Comparison of ENCODE assay signal across 8 cellular contexts in the genomic region with DNA sequence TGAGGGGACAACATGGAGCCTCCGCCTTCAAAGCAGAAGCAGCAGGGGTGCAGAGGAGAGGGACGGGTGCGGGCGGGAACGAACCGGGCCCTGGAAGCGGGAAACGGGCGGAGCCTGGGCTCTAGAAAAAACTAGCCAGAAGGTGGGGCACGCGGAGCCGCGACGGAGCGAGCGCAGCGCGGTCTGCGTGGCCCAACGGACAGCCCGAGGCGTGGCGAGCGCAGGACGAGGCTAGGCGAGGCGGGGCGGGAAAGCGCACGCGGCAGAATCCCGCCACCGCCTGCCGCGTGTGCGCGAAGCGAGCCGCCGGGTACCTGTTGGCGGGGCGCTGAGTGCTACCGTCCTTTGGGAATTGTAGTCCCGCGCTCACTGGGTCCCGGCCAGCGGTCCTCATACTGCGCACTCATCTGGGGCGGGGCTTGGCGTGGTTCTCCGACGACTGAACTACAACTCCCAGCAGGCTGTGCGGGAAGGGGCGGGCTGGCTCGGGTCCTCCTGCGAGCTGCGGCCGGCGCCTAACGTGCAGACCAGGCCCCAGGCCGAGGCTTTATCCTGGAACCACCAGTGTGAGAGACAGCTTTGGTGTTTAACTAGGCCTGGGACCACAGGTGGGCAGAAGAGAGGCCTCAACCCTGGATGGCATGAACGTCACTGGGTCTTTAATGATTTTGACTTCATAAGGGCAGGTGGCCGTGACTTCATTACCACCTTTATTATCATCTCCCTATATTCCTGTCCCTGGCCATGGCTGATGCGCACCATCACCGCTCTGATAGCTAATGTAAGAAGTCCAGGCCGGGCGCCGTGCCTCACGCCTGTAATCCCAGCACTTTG. TPM values are rescaled to one million over a fixed set of nuclear protein-coding genes. Genes with fewer than 3 reads are reported as not detected.
DNase-seq lines count a peak whose midpoint lies in the region; ATAC-seq and TF ChIP-seq lines count a peak whose summit lies in the region.

A gene with protein sequence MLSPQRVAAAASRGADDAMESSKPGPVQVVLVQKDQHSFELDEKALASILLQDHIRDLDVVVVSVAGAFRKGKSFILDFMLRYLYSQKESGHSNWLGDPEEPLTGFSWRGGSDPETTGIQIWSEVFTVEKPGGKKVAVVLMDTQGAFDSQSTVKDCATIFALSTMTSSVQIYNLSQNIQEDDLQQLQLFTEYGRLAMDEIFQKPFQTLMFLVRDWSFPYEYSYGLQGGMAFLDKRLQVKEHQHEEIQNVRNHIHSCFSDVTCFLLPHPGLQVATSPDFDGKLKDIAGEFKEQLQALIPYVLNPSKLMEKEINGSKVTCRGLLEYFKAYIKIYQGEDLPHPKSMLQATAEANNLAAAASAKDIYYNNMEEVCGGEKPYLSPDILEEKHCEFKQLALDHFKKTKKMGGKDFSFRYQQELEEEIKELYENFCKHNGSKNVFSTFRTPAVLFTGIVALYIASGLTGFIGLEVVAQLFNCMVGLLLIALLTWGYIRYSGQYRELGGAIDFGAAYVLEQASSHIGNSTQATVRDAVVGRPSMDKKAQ (minus strand): TSS at position 55 of the 834 bp plus-strand sequence. CDS start 41 bp downstream, at position 14.

- peaks cover 33% of the 10 kb centered on the region for H3K4me1 Mint-ChIP-seq in activated T-cell treated with anti-CD3 and anti-CD28 coated beads, Interleukin-2, amount 50 U/mL, for 4 hours (ENCODE audit: low read depth)

- peak within 1 kb of the TSS; percentile 90 for H3K4me3 Mint-ChIP-seq in activated T-cell treated with anti-CD3 and anti-CD28 coated beads, Interleukin-2, amount 50 U/mL, for 4 hours

- TF ChIP-seq CTCF in PC-9 (conservative IDR thresholded peaks at IDR 0.05): 0 out of 2 replicates have a peak, but pooled peaks have one; percentile 24

- H3K4me3 ChIP-seq in PC-9: peak within 1 kb of the TSS; percentile 93
- H3K4me3 ChIP-seq in esophagus (ENCODE audit: low read depth in 1 of 2, low read length in 2 of 2): peak within 1 kb of the TSS; percentile 76 to 90
- H3K4me3 ChIP-seq in mucosa of stomach (ENCODE audit: low read length): peak within 1 kb of the TSS; percentile 68

- H3K27me3 Mint-ChIP-seq in activated T-cell treated with anti-CD3 and anti-CD28 coated beads, Interleukin-2, amount 50 U/mL, for 4 hours (ENCODE audit: low read depth): no peaks in the 10 kb centered on the region

- no peak for TF ChIP-seq RAD21 in Ishikawa (IDR thresholded peaks at IDR 0.05; ENCODE audit: low read depth)

- POLR2A ChIA-PET in PC-9 (lab: Charles Lee; ENCODE audit: unreplicated experiment): interaction anchor here (0.8 kb wide), 1 partner anchor 749 kb away, joined by 3 read pairs; no protein-coding TSS in a partner anchor

- peaks cover 53% of the 10 kb centered on the region for H3F3A ChIP-seq in PC-9 (ENCODE audit: insufficient read depth, low read depth)

- 11% methylated on average over 69 of the region's 69 CpGs for WGBS in esophagus, 2 donors

- peaks cover 10% of the 10 kb centered on the region for H4K20me1 ChIP-seq in PC-9 (ENCODE audit: insufficient read depth)

- H3K4me2 ChIP-seq in PC-9: peak within 1 kb of the TSS; percentile 97

- no TSS peak for BruUV-seq in PC-9 (replicated peaks; lab: Mats Ljungman, UMichigan)

- H3K4me1 ChIP-seq in PC-9 (replicated peaks; ENCODE audit: insufficient read depth) (peaks cover 47% of the 10 kb centered on the region), esophagus (ENCODE audit: control insufficient read depth in 2 of 2, insufficient read depth in 2 of 2, low read length in 1 of 2) (peaks cover 0 to 11% of the 10 kb centered on the region in 2 donors), mucosa of stomach (ENCODE audit: control insufficient read depth, insufficient read depth, low read length) (peaks cover 14% of the 10 kb centered on the region)

- peak; percentile 99 for DNase-seq in DMS153 (lab: John Stamatoyannopoulos, UW)
- peak; percentile 91 to 98 for DNase-seq in PC-9
- peak; percentile 97 for DNase-seq in activated T-cell treated with anti-CD3 and anti-CD28 coated beads, Interleukin-2, amount 50 U/mL, for 4 hours
- peak; percentile 96 for DNase-seq in stimulated activated CD8-positive, alpha-beta memory T cell treated with anti-CD3 and anti-CD28 coated beads, Interleukin-4, amount 100 ng/mL, for 48 hours

- peak; percentile 86 for ATAC-seq in GM21619 (IDR thresholded peaks at IDR 0.05; ENCODE audit: unreplicated experiment)
- ATAC-seq in activated T-cell treated with anti-CD3 and anti-CD28 coated beads, Interleukin-2, amount 50 U/mL, for 4 hours: peak; percentile 89 to 90

- H3K9me3 ChIP-seq in PC-9 (ENCODE audit: insufficient read depth, low read depth) (no peaks in the 10 kb centered on the region), esophagus (ENCODE audit: control insufficient read depth in 2 of 2, insufficient read depth in 1 of 2, low read depth in 1 of 2, low read length in 1 of 2) (no peaks in the 10 kb centered on the region), mucosa of stomach (ENCODE audit: control insufficient read depth, low read length) (no peaks in the 10 kb centered on the region)

- peaks cover 3% of the 10 kb centered on the region; the same call in 1 of the 2 replicates for H3K36me3 ChIP-seq in PC-9 (ENCODE audit: low read depth)
- H3K36me3 ChIP-seq in esophagus (ENCODE audit: control insufficient read depth in 2 of 2, insufficient read depth in 2 of 2, low read length in 1 of 2): no peaks in the 10 kb centered on the region
- no peaks in the 10 kb centered on the region for H3K36me3 ChIP-seq in mucosa of stomach (ENCODE audit: control insufficient read depth, insufficient read depth, low read length)

- H3K79me2 ChIP-seq in PC-9 (ENCODE audit: low read depth): peaks cover 39% of the 10 kb centered on the region

- H2AFZ ChIP-seq in PC-9: peak within 1 kb of the TSS; percentile 92

- H3K36me3 Mint-ChIP-seq in activated T-cell treated with anti-CD3 and anti-CD28 coated beads, Interleukin-2, amount 50 U/mL, for 4 hours (ENCODE audit: insufficient read depth): peaks cover 4% of the 10 kb centered on the region

- H3K27me3 ChIP-seq in PC-9 (ENCODE audit: insufficient read depth, low read depth) (no peaks in the 10 kb centered on the region), esophagus (ENCODE audit: control insufficient read depth in 1 of 2, insufficient read depth in 2 of 2, low read length in 2 of 2) (no peaks in the 10 kb centered on the region), mucosa of stomach (ENCODE audit: control insufficient read depth, insufficient read depth, low read length) (no peaks in the 10 kb centered on the region)

- peak within 1 kb of the TSS; percentile 92 for H3K9ac ChIP-seq in mucosa of stomach (ENCODE audit: low read length)

- CTCF ChIA-PET in PC-9 (lab: Charles Lee): interaction anchor here (0.6 to 1.2 kb wide), 5 partner anchors 10 to 749 kb away, joined by 3 to 5 read pairs (median 4); a partner anchor contains a TSS

- TF ChIP-seq EP300 in Ishikawa (IDR thresholded peaks at IDR 0.05; ENCODE audit: borderline replicate concordance): no peak; the same call in 1 of the 2 replicates

- peak within 1 kb of the TSS; percentile 63 for H3K27ac ChIP-seq in PC-9
- H3K27ac ChIP-seq in esophagus (ENCODE audit: low read depth in 2 of 2, low read length in 1 of 2): peak within 1 kb of the TSS; percentile 98 to 99

- no peaks in the 10 kb centered on the region for H3K9me2 ChIP-seq in PC-9 (ENCODE audit: insufficient read depth)

- no peaks in the 10 kb centered on the region for H3K9me3 Mint-ChIP-seq in activated T-cell treated with anti-CD3 and anti-CD28 coated beads, Interleukin-2, amount 50 U/mL, for 4 hours

- intact Hi-C loops in PC-9 (cut with micrococcal nuclease; ENCODE audit: unreplicated experiment): loop anchor here (5.0 to 10.0 kb wide), 3 partner anchors 64 to 263 kb away; a partner anchor contains a TSS

TF ChIP-seq in Ishikawa, 13 proteins besides CTCF, POLR2A, EP300 and RAD21 (continues in another document):
- TF ChIP-seq ZBTB7A (IDR thresholded peaks at IDR 0.05; ENCODE audit: low read depth) (no peak), FOXM1 (IDR thresholded peaks at IDR 0.05; ENCODE audit: borderline replicate concordance, low read depth) (no peak), YY1 (IDR thresholded peaks at IDR 0.05; ENCODE audit: low read depth) (peak; percentile 49), TCF12 (IDR thresholded peaks at IDR 0.05; ENCODE audit: low read depth) (peak; percentile 86), CEBPB (IDR thresholded peaks at IDR 0.05) (no peak), TEAD4 (IDR thresholded peaks at IDR 0.05) (peak; percentile 66)
- TF ChIP-seq, protein P1, sequence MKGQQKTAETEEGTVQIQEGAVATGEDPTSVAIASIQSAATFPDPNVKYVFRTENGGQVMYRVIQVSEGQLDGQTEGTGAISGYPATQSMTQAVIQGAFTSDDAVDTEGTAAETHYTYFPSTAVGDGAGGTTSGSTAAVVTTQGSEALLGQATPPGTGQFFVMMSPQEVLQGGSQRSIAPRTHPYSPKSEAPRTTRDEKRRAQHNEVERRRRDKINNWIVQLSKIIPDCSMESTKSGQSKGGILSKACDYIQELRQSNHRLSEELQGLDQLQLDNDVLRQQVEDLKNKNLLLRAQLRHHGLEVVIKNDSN (IDR thresholded peaks at IDR 0.05): peak; percentile 59
- TF ChIP-seq, protein P2, sequence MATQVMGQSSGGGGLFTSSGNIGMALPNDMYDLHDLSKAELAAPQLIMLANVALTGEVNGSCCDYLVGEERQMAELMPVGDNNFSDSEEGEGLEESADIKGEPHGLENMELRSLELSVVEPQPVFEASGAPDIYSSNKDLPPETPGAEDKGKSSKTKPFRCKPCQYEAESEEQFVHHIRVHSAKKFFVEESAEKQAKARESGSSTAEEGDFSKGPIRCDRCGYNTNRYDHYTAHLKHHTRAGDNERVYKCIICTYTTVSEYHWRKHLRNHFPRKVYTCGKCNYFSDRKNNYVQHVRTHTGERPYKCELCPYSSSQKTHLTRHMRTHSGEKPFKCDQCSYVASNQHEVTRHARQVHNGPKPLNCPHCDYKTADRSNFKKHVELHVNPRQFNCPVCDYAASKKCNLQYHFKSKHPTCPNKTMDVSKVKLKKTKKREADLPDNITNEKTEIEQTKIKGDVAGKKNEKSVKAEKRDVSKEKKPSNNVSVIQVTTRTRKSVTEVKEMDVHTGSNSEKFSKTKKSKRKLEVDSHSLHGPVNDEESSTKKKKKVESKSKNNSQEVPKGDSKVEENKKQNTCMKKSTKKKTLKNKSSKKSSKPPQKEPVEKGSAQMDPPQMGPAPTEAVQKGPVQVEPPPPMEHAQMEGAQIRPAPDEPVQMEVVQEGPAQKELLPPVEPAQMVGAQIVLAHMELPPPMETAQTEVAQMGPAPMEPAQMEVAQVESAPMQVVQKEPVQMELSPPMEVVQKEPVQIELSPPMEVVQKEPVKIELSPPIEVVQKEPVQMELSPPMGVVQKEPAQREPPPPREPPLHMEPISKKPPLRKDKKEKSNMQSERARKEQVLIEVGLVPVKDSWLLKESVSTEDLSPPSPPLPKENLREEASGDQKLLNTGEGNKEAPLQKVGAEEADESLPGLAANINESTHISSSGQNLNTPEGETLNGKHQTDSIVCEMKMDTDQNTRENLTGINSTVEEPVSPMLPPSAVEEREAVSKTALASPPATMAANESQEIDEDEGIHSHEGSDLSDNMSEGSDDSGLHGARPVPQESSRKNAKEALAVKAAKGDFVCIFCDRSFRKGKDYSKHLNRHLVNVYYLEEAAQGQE (IDR thresholded peaks at IDR 0.05; ENCODE audit: low read depth): no peak

RNA-seq across cellular contexts. Expression of the gene that starts here (rescaled TPM):
- 78.5 and 98.3 TPM in 2 replicates for total RNA-seq in PC-9 (2021)
- 10 to 100 TPM; 49.1 to 52.5 (median 49.8) TPM for total RNA-seq in activated T-cell treated with anti-CD3 and anti-CD28 coated beads, Interleukin-2, amount 50 U/mL, for 4 hours
- polyA plus RNA-seq in esophagus: 10 to 100 TPM; 13.7 to 16.9 TPM

Comparison
In these comparisons a context has a peak if more than half of its experiments do, and no peak if none do; other contexts are left out.
1. Peak in every context shown above with its lines: DNase-seq, ATAC-seq, H3K4me3 ChIP-seq and H3K27ac ChIP-seq.